In genomic region chr5:7902993-7903625, GRCh38 we compare ENCODE assay signal across 27 cellular contexts. TPM values are rescaled to one million over a fixed set of nuclear protein-coding genes. Genes with fewer than 3 reads are reported as not detected.
"Had no signal": no experiment of that assay in that cellular context is flagged by ENCODE, and none has a peak within 500 bp of the region (broad histone marks: within the 10 kb centered on the region; RNA-seq: fewer than 3 reads in every experiment).

No MANE protein-coding gene starts in this region.

- H3K4me3 Mint-ChIP-seq: activated B cell treated with CpG ODN at 0.5 μM for 24 hours; activated CD4-positive, alpha-beta memory T cell treated with anti-CD3 and anti-CD28 coated beads for 36 hours; activated CD4-positive, alpha-beta T cell treated with anti-CD3 and anti-CD28 coated beads for 36 hours; activated CD8-positive, alpha-beta memory T cell treated with anti-CD3 and anti-CD28 coated beads, Interleukin-2, amount 10 ng/mL, durations not matched to agents 7 days and 5 days; activated naive CD8-positive, alpha-beta T cell treated with anti-CD3 and anti-CD28 coated beads, Interleukin-2, amount 10 ng/mL, durations not matched to agents 7 days and 5 days; central memory CD8-positive, alpha-beta T cell; mesothelial cell of epicardium; naive thymus-derived CD8-positive, alpha-beta T cell; T-helper 1 cell treated with Interleukin-12 subunit alpha and Interleukin-12 subunit beta and Interleukin-4 antibody, amounts not matched to agents 30 μg/mL and 1 μg/mL, for 36 hours had no signal

- H3K27me3 ChIP-seq: breast epithelium, esophagus muscularis mucosa, stomach, suprapubic skin, transverse colon had no signal

- H3K27ac ChIP-seq: breast epithelium, esophagus muscularis mucosa, left ventricle myocardium inferior, psoas muscle, stomach, suprapubic skin, transverse colon had no signal

- H3K9me3 ChIP-seq: suprapubic skin had no signal

- H3K27ac Mint-ChIP-seq: activated B cell treated with CpG ODN at 0.5 μM for 24 hours; activated CD8-positive, alpha-beta memory T cell treated with anti-CD3 and anti-CD28 coated beads, Interleukin-2, amount 10 ng/mL, durations not matched to agents 7 days and 5 days; activated naive CD8-positive, alpha-beta T cell treated with anti-CD3 and anti-CD28 coated beads, Interleukin-2, amount 10 ng/mL, durations not matched to agents 7 days and 5 days; mesothelial cell of epicardium; T-helper 1 cell treated with Interleukin-12 subunit alpha and Interleukin-12 subunit beta and Interleukin-4 antibody, amounts not matched to agents 30 μg/mL and 1 μg/mL, for 36 hours had no signal

- H3K4me1 ChIP-seq: breast epithelium, esophagus muscularis mucosa, left ventricle myocardium inferior, psoas muscle, stomach, suprapubic skin, transverse colon had no signal

- DNase-seq: activated B cell treated with CpG ODN at 0.5 μM for 24 hours; activated CD4-positive, alpha-beta memory T cell treated with anti-CD3 and anti-CD28 coated beads for 36 hours; activated CD4-positive, alpha-beta T cell treated with anti-CD3 and anti-CD28 coated beads for 36 hours; activated CD8-positive, alpha-beta memory T cell treated with anti-CD3 and anti-CD28 coated beads, Interleukin-2, amount 10 ng/mL, durations not matched to agents 7 days and 5 days; activated naive CD4-positive, alpha-beta T cell; activated naive CD8-positive, alpha-beta T cell treated with anti-CD3 and anti-CD28 coated beads, Interleukin-2, amount 10 ng/mL, durations not matched to agents 7 days and 5 days; amniotic stem cell; glutamatergic neuron; hippocampal formation; kidney glomerular epithelial cell; left ventricle myocardium inferior; mammary epithelial cell; naive thymus-derived CD8-positive, alpha-beta T cell; psoas muscle; right cardiac atrium; stimulated activated CD4-positive, alpha-beta T cell treated with anti-CD3 and anti-CD28 coated beads, Interleukin-12 subunit alpha, Interleukin-12 subunit beta, amount 100 ng/mL, for 4 hours; stimulated activated CD4-positive, alpha-beta T cell treated with anti-CD3 and anti-CD28 coated beads, Interleukin-4, amount 100 ng/mL, for 4 hours; stomach; T1000; transverse colon had no signal

- H3K4me1 Mint-ChIP-seq: activated B cell treated with CpG ODN at 0.5 μM for 24 hours; activated naive CD8-positive, alpha-beta T cell treated with anti-CD3 and anti-CD28 coated beads, Interleukin-2, amount 10 ng/mL, durations not matched to agents 7 days and 5 days; central memory CD8-positive, alpha-beta T cell; mesothelial cell of epicardium had no signal

- H3K27me3 Mint-ChIP-seq: activated B cell treated with CpG ODN at 0.5 μM for 24 hours; activated CD4-positive, alpha-beta memory T cell treated with anti-CD3 and anti-CD28 coated beads for 36 hours; activated CD4-positive, alpha-beta T cell treated with anti-CD3 and anti-CD28 coated beads for 36 hours; activated CD8-positive, alpha-beta memory T cell treated with anti-CD3 and anti-CD28 coated beads, Interleukin-2, amount 10 ng/mL, durations not matched to agents 7 days and 5 days; activated naive CD8-positive, alpha-beta T cell treated with anti-CD3 and anti-CD28 coated beads, Interleukin-2, amount 10 ng/mL, durations not matched to agents 7 days and 5 days; central memory CD8-positive, alpha-beta T cell; naive thymus-derived CD8-positive, alpha-beta T cell had no signal

- H3K4me3 ChIP-seq: breast epithelium, esophagus muscularis mucosa, left ventricle myocardium inferior, psoas muscle, stomach, suprapubic skin, transverse colon had no signal

RNA-seq across cellular contexts. Expression of gene CFAP90, which starts 52.2 kb away (rescaled TPM):
- total RNA-seq: activated B cell treated with CpG ODN at 0.5 μM for 24 hours; activated CD4-positive, alpha-beta memory T cell treated with anti-CD3 and anti-CD28 coated beads for 36 hours; activated CD4-positive, alpha-beta T cell treated with anti-CD3 and anti-CD28 coated beads for 36 hours; activated CD8-positive, alpha-beta memory T cell treated with anti-CD3 and anti-CD28 coated beads, Interleukin-2, amount 10 ng/mL, durations not matched to agents 7 days and 5 days; activated naive CD8-positive, alpha-beta T cell treated with anti-CD3 and anti-CD28 coated beads, Interleukin-2, amount 10 ng/mL, durations not matched to agents 7 days and 5 days; left ventricle myocardium inferior; mammary epithelial cell; naive thymus-derived CD8-positive, alpha-beta T cell; osteocyte; psoas muscle; transverse colon had no signal
